10 cellular contexts compared by ENCODE assay signal in genomic region chr5:124628721-124629596, GRCh38.
DNase-seq lines count a peak whose midpoint lies in the region; ATAC-seq and TF ChIP-seq lines count a peak whose summit lies in the region.
"Had no signal": no experiment of that assay in that cellular context is flagged by ENCODE, and none has a peak within 500 bp of the region (broad histone marks: within the 10 kb centered on the region; RNA-seq: fewer than 3 reads in every experiment).

No MANE protein-coding gene starts in this region.

- no peak for TF ChIP-seq POLR2A in body of pancreas (IDR thresholded peaks at IDR 0.05)

- WGBS in body of pancreas, 2 donors = 80 to 92% methylated on average over 3 to 16 of the region's 17 CpGs

- ATAC-seq in body of pancreas = peak; percentile 40
- ATAC-seq in lower lobe of right lung = peak; percentile 26 to 41
- ATAC-seq in GM19351 (IDR thresholded peaks at IDR 0.05; ENCODE audit: unreplicated experiment) = no peak

- no peaks in the 10 kb centered on the region for H3K9me3 Mint-ChIP-seq in activated CD4-positive, alpha-beta memory T cell treated with anti-CD3 and anti-CD28 coated beads, Interleukin-2, amount 10 ng/mL, durations not matched to agents 7 days and 5 days
- H3K9me3 Mint-ChIP-seq in CD4-positive, alpha-beta memory T cell = peaks cover 0 to 4% (median 0%) of the 10 kb centered on the region in 8 donors

- H3K27ac Mint-ChIP-seq in activated CD4-positive, alpha-beta memory T cell treated with anti-CD3 and anti-CD28 coated beads, Interleukin-2, amount 10 ng/mL, durations not matched to agents 7 days and 5 days = no peak overlapping the region
- no peak overlapping the region for H3K27ac Mint-ChIP-seq in CD4-positive, alpha-beta memory T cell

- intact Hi-C loops in body of pancreas (cut with DNase I) = no loop called here
- intact Hi-C loops in lower lobe of right lung (cut with DNase I) = no loop called here
- intact Hi-C loops in CD4-positive, alpha-beta memory T cell (cut with micrococcal nuclease) = no loop called here

- H3K4me3 Mint-ChIP-seq in activated CD4-positive, alpha-beta memory T cell treated with anti-CD3 and anti-CD28 coated beads, Interleukin-2, amount 10 ng/mL, durations not matched to agents 7 days and 5 days = no peak overlapping the region
- H3K4me3 Mint-ChIP-seq in CD4-positive, alpha-beta memory T cell = no peak overlapping the region

- H3K9me3 ChIP-seq in body of pancreas (no peaks in the 10 kb centered on the region), lower lobe of right lung (no peaks in the 10 kb centered on the region)
- H3K9me3 ChIP-seq in CD4-positive, alpha-beta memory T cell (ENCODE audit: control insufficient read depth in 1 of 2, low read length in 2 of 2) = no peaks in the 10 kb centered on the region

- peaks cover 6% of the 10 kb centered on the region for H3K4me1 ChIP-seq in body of pancreas
- peaks cover under 1% of the 10 kb centered on the region for H3K4me1 ChIP-seq in lower lobe of right lung
- no peaks in the 10 kb centered on the region for H3K4me1 ChIP-seq in CD4-positive, alpha-beta memory T cell (ENCODE audit: insufficient read depth, low read length)

- H3K4me3 ChIP-seq in body of pancreas (no peak overlapping the region), lower lobe of right lung (no peak overlapping the region)
- H3K4me3 ChIP-seq in CD4-positive, alpha-beta memory T cell (ENCODE audit: low read length in 2 of 2) = no peak overlapping the region
- H3K4me3 ChIP-seq: coronary artery had no signal

- H3K36me3 ChIP-seq in body of pancreas (replicated peaks in 1 of 2; ENCODE audit: insufficient read depth in 1 of 2, low read depth in 2 of 2) (no peaks in the 10 kb centered on the region), lower lobe of right lung (no peaks in the 10 kb centered on the region)
- H3K36me3 ChIP-seq in CD4-positive, alpha-beta memory T cell (ENCODE audit: insufficient read depth, low read length) = no peaks in the 10 kb centered on the region

- CTCF ChIA-PET in activated CD4-positive, alpha-beta memory T cell treated with anti-CD3 and anti-CD28 coated beads, Interleukin-2, amount 10 ng/mL, durations not matched to agents 7 days and 5 days (lab: Charles Lee) = no interaction called here
- CTCF ChIA-PET in CD4-positive, alpha-beta memory T cell (lab: Charles Lee; ENCODE audit: partially characterized antibody) = no interaction called here

- DNase-seq in AG08396 (ENCODE audit: low spot score) (peak; percentile 92), HuH-7 (ENCODE audit: low spot score) (peak; percentile 63), body of pancreas (no peak), lower lobe of right lung (no peak), NCI-H1417 treated with DMSO at 0.1 percent for 48 hours (lab: John Stamatoyannopoulos, UW) (no peak)
- no peak for DNase-seq in activated CD4-positive, alpha-beta memory T cell treated with anti-CD3 and anti-CD28 coated beads, Interleukin-2, amount 10 ng/mL, durations not matched to agents 7 days and 5 days
- no peak for DNase-seq in CD4-positive, alpha-beta memory T cell
- DNase-seq: NCI-H2081 treated with DMSO at 0.1 percent for 48 hours had no signal

- no peaks in the 10 kb centered on the region for H3K36me3 Mint-ChIP-seq in activated CD4-positive, alpha-beta memory T cell treated with anti-CD3 and anti-CD28 coated beads, Interleukin-2, amount 10 ng/mL, durations not matched to agents 7 days and 5 days (ENCODE audit: low read depth)
- no peaks in the 10 kb centered on the region for H3K36me3 Mint-ChIP-seq in CD4-positive, alpha-beta memory T cell

- H3K27me3 Mint-ChIP-seq in activated CD4-positive, alpha-beta memory T cell treated with anti-CD3 and anti-CD28 coated beads, Interleukin-2, amount 10 ng/mL, durations not matched to agents 7 days and 5 days = no peaks in the 10 kb centered on the region
- peaks cover 0 to 1% of the 10 kb centered on the region in 2 donors for H3K27me3 Mint-ChIP-seq in CD4-positive, alpha-beta memory T cell

- no peak overlapping the region for H3K27ac ChIP-seq in body of pancreas
- no peak overlapping the region for H3K27ac ChIP-seq in lower lobe of right lung
- H3K27ac ChIP-seq in CD4-positive, alpha-beta memory T cell (ENCODE audit: low read depth, low read length) = no peak overlapping the region
- H3K27ac ChIP-seq: coronary artery had no signal

- no peak for TF ChIP-seq CTCF in body of pancreas (IDR thresholded peaks at IDR 0.05)
- TF ChIP-seq CTCF in lower lobe of right lung (IDR thresholded peaks at IDR 0.05) = no peak

- POLR2A ChIA-PET in activated CD4-positive, alpha-beta memory T cell treated with anti-CD3 and anti-CD28 coated beads, Interleukin-2, amount 10 ng/mL, durations not matched to agents 7 days and 5 days (lab: Charles Lee) = no interaction called here
- POLR2A ChIA-PET in CD4-positive, alpha-beta memory T cell (lab: Charles Lee; ENCODE audit: partially characterized antibody) = no interaction called here

- H3K4me1 Mint-ChIP-seq in activated CD4-positive, alpha-beta memory T cell treated with anti-CD3 and anti-CD28 coated beads, Interleukin-2, amount 10 ng/mL, durations not matched to agents 7 days and 5 days = no peaks in the 10 kb centered on the region
- H3K4me1 Mint-ChIP-seq in CD4-positive, alpha-beta memory T cell = peaks cover 0 to 1% (median 0%) of the 10 kb centered on the region in 4 donors

- H3K27me3 ChIP-seq in body of pancreas (no peaks in the 10 kb centered on the region), lower lobe of right lung (ENCODE audit: low read depth) (no peaks in the 10 kb centered on the region)
- H3K27me3 ChIP-seq in CD4-positive, alpha-beta memory T cell (ENCODE audit: insufficient read depth, low read length) = no peaks in the 10 kb centered on the region

Comparison
In these comparisons a context has a peak if more than half of its experiments do, and no peak if none do; other contexts are left out.
1. DNase-seq: peak in AG08396 (single experiment) and HuH-7 (single experiment); none in body of pancreas (0 of 4), lower lobe of right lung (single experiment), activated CD4-positive, alpha-beta memory T cell treated with anti-CD3 and anti-CD28 coated beads, Interleukin-2, amount 10 ng/mL, durations not matched to agents 7 days and 5 days (single experiment), CD4-positive, alpha-beta memory T cell (0 of 5) and NCI-H1417 treated with DMSO at 0.1 percent for 48 hours (single experiment).